11 cellular contexts compared by ENCODE assay signal in the genomic region with DNA sequence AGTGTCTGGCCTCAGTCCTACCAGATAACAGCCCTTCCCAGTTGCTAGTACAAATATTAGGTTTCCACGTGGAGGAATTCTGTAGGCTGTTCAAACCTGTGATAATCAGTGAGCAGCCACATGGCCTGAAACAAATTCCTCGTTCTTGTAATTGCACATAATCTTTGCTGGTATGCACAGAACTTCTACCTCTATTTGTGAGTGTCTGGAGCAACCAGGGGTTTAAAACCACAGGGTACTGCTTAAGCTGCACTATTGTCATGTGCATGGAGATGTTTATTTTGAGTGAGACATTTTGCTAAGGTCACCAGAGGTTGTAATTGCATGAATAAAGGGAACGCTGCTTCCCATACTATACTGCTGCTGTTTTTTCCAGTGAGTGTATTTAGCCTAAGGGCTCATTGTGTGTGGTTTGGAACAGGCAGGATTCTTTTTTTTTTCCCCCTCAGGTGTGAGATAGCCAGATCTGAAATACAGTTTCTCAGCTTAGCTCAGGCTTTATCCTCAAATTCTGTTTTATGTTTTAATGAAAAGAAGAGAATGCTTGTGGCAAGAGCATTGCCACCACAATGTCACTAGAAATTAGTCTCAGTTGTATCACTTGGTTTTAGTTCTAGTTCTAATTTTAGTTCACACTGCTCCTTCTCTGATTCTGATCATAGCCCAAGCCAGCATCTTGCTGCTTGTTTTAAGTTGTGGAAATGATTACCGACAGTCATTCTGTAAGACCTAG.
DNase-seq lines count a peak whose midpoint lies in the region; ATAC-seq and TF ChIP-seq lines count a peak whose summit lies in the region.
"Had no signal": no experiment of that assay in that cellular context is flagged by ENCODE, and none has a peak within 500 bp of the region (broad histone marks: within the 10 kb centered on the region; RNA-seq: fewer than 3 reads in every experiment).

No MANE protein-coding gene starts in this region.

- no peak overlapping the region for H3K9ac ChIP-seq in trophoblast cell (ENCODE audit: low read length)

- TF ChIP-seq CTCF in fibroblast of villous mesenchyme (IDR thresholded peaks at IDR 0.05; ENCODE audit: insufficient read depth, low read depth, low read length): no peak

- no peak overlapping the region for H3K4ac ChIP-seq in trophoblast cell (ENCODE audit: low read depth, low read length)

- H3K9me3 ChIP-seq in SJSA1 (replicated peaks): no peaks in the 10 kb centered on the region
- no peaks in the 10 kb centered on the region for H3K9me3 ChIP-seq in trophoblast cell (ENCODE audit: insufficient read depth, low read depth, low read length)

- H3K4me3 ChIP-seq in SJSA1 (no peak overlapping the region), fibroblast of villous mesenchyme (ENCODE audit: low read depth, low read length) (no peak overlapping the region), trophoblast cell (ENCODE audit: low read depth, low read length) (no peak overlapping the region)

- H3K27ac ChIP-seq in SJSA1 (peak overlapping the region; percentile 43), trophoblast cell (ENCODE audit: low read depth, low read length) (peak overlapping the region; percentile 76)

- ATAC-seq in HG03196 (IDR thresholded peaks at IDR 0.05; ENCODE audit: unreplicated experiment): no peak
- ATAC-seq in GM21367 (IDR thresholded peaks at IDR 0.05; ENCODE audit: unreplicated experiment): no peak

- peak overlapping the region; percentile 25 for H2BK5ac ChIP-seq in trophoblast cell (ENCODE audit: low read depth, low read length, poor library complexity)

- peak overlapping the region; percentile 37 for H3K14ac ChIP-seq in trophoblast cell (ENCODE audit: low read length)

- H4K12ac ChIP-seq in trophoblast cell (ENCODE audit: low read depth, low read length): no peak overlapping the region

- no peaks in the 10 kb centered on the region for H3K36me3 ChIP-seq in SJSA1
- H3K36me3 ChIP-seq in trophoblast cell (ENCODE audit: control insufficient read depth in 1 of 2, insufficient read depth in 2 of 2, low read length in 2 of 2): peaks cover 0 to 6% of the 10 kb centered on the region in 2 experiments

- WGBS in trophoblast cell (ENCODE audit: extremely low coverage, insufficient coverage, insufficient read length): no CpG with 5 or more reads among the region's 4 CpGs

- no peaks in the 10 kb centered on the region for H3K79me2 ChIP-seq in trophoblast cell (ENCODE audit: control insufficient read depth, insufficient read depth, low read length, poor library complexity)

- H2AFZ ChIP-seq in trophoblast cell (ENCODE audit: insufficient read depth, low read length, poor library complexity): no peak overlapping the region

- H3K4me1 ChIP-seq in SJSA1 (replicated peaks) (peaks cover 19% of the 10 kb centered on the region), trophoblast cell (ENCODE audit: control insufficient read depth in 1 of 2, insufficient read depth in 2 of 2, low read length in 2 of 2) (peaks cover 12 to 15% of the 10 kb centered on the region in 2 experiments)

- DNase-seq in H4 (ENCODE audit: low spot score) (peak; percentile 88), SJSA1 (ENCODE audit: low read depth in 1 of 2, low spot score in 2 of 2) (peak; percentile 44 to 65), fibroblast of villous mesenchyme (ENCODE audit: low read depth) (peak; percentile 12), trophoblast cell (peak; percentile 85 to 95), iPS-NIHi7 (ENCODE audit: extremely low spot score) (no peak)
- no peak for DNase-seq in stimulated activated CD4-positive, alpha-beta T cell treated with anti-CD3 and anti-CD28 coated beads, Interleukin-2, amount 100 ng/mL, for 48 hours
- DNase-seq: activated CD4-positive, alpha-beta T cell treated with anti-CD3 and anti-CD28 coated beads, Interleukin-2, amount 10 ng/mL, durations not matched to agents 7 days and 5 days; Kasumi-1; NCI-H526 treated with DMSO at 0.1 percent for 48 hours had no signal

- no peak overlapping the region for H4K8ac ChIP-seq in trophoblast cell (ENCODE audit: low read depth, low read length)

- H4K91ac ChIP-seq in trophoblast cell (ENCODE audit: low read depth, low read length): peak overlapping the region; percentile 64

- no peak overlapping the region for H2AK5ac ChIP-seq in trophoblast cell (ENCODE audit: low read length)

- peak overlapping the region; percentile 27 for H2BK120ac ChIP-seq in trophoblast cell (ENCODE audit: insufficient read depth, low read length, poor library complexity)

- peak overlapping the region; percentile 67 for H2BK12ac ChIP-seq in trophoblast cell (ENCODE audit: low read length)

- peaks cover 4% of the 10 kb centered on the region for H3K79me1 ChIP-seq in trophoblast cell (ENCODE audit: low read length)

- no peak overlapping the region for H3K23ac ChIP-seq in trophoblast cell (ENCODE audit: low read length)

- no peak overlapping the region for H3K18ac ChIP-seq in trophoblast cell (ENCODE audit: low read length)

- H3K4me2 ChIP-seq in trophoblast cell (ENCODE audit: low read length): no peak overlapping the region

- no peaks in the 10 kb centered on the region for H3K27me3 ChIP-seq in SJSA1 (replicated peaks)
- no peaks in the 10 kb centered on the region for H3K27me3 ChIP-seq in trophoblast cell (ENCODE audit: insufficient read depth, low read length)

Comparison
In these comparisons a context has a peak if more than half of its experiments do, and no peak if none do; other contexts are left out.
1. DNase-seq: peak in H4 (single experiment), SJSA1 (2 of 2), fibroblast of villous mesenchyme (single experiment) and trophoblast cell (2 of 2); none in iPS-NIHi7 (single experiment) and stimulated activated CD4-positive, alpha-beta T cell treated with anti-CD3 and anti-CD28 coated beads, Interleukin-2, amount 100 ng/mL, for 48 hours (0 of 2).